11 cellular contexts compared by ENCODE assay signal in the genomic region with DNA sequence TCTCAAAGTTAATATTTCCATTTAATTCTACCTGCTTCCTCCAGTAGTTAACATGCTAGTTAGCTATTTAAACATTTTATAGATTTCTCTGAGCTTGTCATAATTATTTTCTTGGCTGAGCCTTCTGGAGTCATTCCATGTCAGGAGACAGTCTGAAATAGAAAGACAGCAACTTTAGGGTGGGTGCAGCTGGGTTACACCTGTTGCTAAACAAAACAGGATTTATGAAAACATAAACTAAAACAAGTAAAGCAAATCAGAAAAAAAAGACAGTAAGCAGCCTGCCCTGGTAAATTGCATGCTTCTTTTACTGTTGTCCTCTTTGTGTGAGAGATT.
DNase-seq lines count a peak whose midpoint lies in the region; FAIRE-seq and TF ChIP-seq lines count a peak whose summit lies in the region.
"Had no signal": no experiment of that assay in that cellular context is flagged by ENCODE, and none has a peak within 500 bp of the region (broad histone marks: within the 10 kb centered on the region; RNA-seq: fewer than 3 reads in every experiment).

No MANE protein-coding gene starts in this region.

- H3K27me3 ChIP-seq in neural progenitor cell (no peaks in the 10 kb centered on the region), endodermal cell (ENCODE audit: control insufficient read depth, insufficient read depth, low read length, poor library complexity, severe bottlenecking) (no peaks in the 10 kb centered on the region)
- H3K27me3 ChIP-seq: breast epithelium had no signal

- H3K9me3 Mint-ChIP-seq in neural progenitor cell (peaks cover 7% of the 10 kb centered on the region), endodermal cell (peaks cover 11% of the 10 kb centered on the region)

- TF ChIP-seq CTCF in 22Rv1 (IDR thresholded peaks at IDR 0.05) (no peak), neural progenitor cell (IDR thresholded peaks at IDR 0.05) (no peak), endodermal cell (conservative IDR thresholded peaks at IDR 0.05) (no peak)

- no peaks in the 10 kb centered on the region for H3K79me2 ChIP-seq in neural progenitor cell (ENCODE audit: low read depth)

- peaks cover 5% of the 10 kb centered on the region for H3F3A ChIP-seq in neural progenitor cell (ENCODE audit: low read depth)

- H4K20me1 ChIP-seq in neural progenitor cell (ENCODE audit: low read depth) = no peaks in the 10 kb centered on the region

- H3K9ac ChIP-seq in neural progenitor cell = no peak overlapping the region
- H3K9ac ChIP-seq in endodermal cell (ENCODE audit: extremely low read depth, low read length, poor library complexity, severe bottlenecking) = no peak overlapping the region

- H3K36me3 ChIP-seq in KOPT-K1 (ENCODE audit: insufficient read depth, low read length) (no peaks in the 10 kb centered on the region), neural progenitor cell (no peaks in the 10 kb centered on the region), endodermal cell (ENCODE audit: control insufficient read depth, insufficient read depth, low read length) (no peaks in the 10 kb centered on the region)
- H3K36me3 ChIP-seq: breast epithelium had no signal

- H3K4me3 ChIP-seq in neural progenitor cell = no peak overlapping the region
- H3K4me3 ChIP-seq in endodermal cell (ENCODE audit: low read length) = no peak overlapping the region

- H3K27me3 Mint-ChIP-seq in neural progenitor cell (ENCODE audit: insufficient read depth, low read depth) = no peaks in the 10 kb centered on the region
- no peaks in the 10 kb centered on the region for H3K27me3 Mint-ChIP-seq in endodermal cell (ENCODE audit: insufficient read depth)

- DNase-seq in neural progenitor cell (ENCODE audit: low spot score) = no peak
- no peak for DNase-seq in superior temporal gyrus (ENCODE audit: extremely low spot score)
- no peak for DNase-seq in stimulated activated CD4-positive, alpha-beta T cell treated with anti-CD3 and anti-CD28 coated beads, Interleukin-2, amount 100 ng/mL, for 48 hours
- no peak for DNase-seq in ecto neural progenitor cell (ENCODE audit: low spot score)
- no peak for DNase-seq in endodermal cell
- DNase-seq: activated T-cell treated with anti-CD3 and anti-CD28 coated beads for 4 hours, NCI-H1930 had no signal

- H3K36me3 Mint-ChIP-seq in neural progenitor cell (no peaks in the 10 kb centered on the region), endodermal cell (ENCODE audit: low read depth) (no peaks in the 10 kb centered on the region)

- H2AFZ ChIP-seq in neural progenitor cell (replicated peaks) = no peak overlapping the region

- H3K27ac ChIP-seq in 22Rv1 = peak overlapping the region; percentile 79
- H3K27ac ChIP-seq in KOPT-K1 (ENCODE audit: low read depth, low read length, poor library complexity, severe bottlenecking) = peak overlapping the region; percentile 95
- no peak overlapping the region for H3K27ac ChIP-seq in neural progenitor cell
- no peak overlapping the region for H3K27ac ChIP-seq in endodermal cell (ENCODE audit: low read depth, low read length)

- H3K4me3 Mint-ChIP-seq in neural progenitor cell (no peak overlapping the region), endodermal cell (no peak overlapping the region)

- H3K9me3 ChIP-seq in KOPT-K1 (ENCODE audit: insufficient read depth, low read length, poor library complexity, severe bottlenecking) (no peaks in the 10 kb centered on the region), neural progenitor cell (ENCODE audit: low read depth) (no peaks in the 10 kb centered on the region), endodermal cell (ENCODE audit: control insufficient read depth, low read length) (peaks cover 13% of the 10 kb centered on the region)

- H3K27ac Mint-ChIP-seq in neural progenitor cell = no peak overlapping the region
- H3K27ac Mint-ChIP-seq in endodermal cell = no peak overlapping the region

- no peaks in the 10 kb centered on the region for H3K4me1 Mint-ChIP-seq in neural progenitor cell
- no peaks in the 10 kb centered on the region for H3K4me1 Mint-ChIP-seq in endodermal cell

- peak overlapping the region; percentile 30 for H3K4me2 ChIP-seq in neural progenitor cell

- H3K4me1 ChIP-seq in neural progenitor cell (peaks cover 25% of the 10 kb centered on the region), endodermal cell (ENCODE audit: control insufficient read depth, insufficient read depth, low read length) (no peaks in the 10 kb centered on the region)

- FAIRE-seq in endometrium (lab: Jason Lieb, UNC) = peak; percentile 85

Comparison
In these comparisons a context has a peak if more than half of its experiments do, and no peak if none do; other contexts are left out.
1. H3K27ac ChIP-seq: peak in 22Rv1 (single experiment) and KOPT-K1 (single experiment); none in neural progenitor cell (single experiment) and endodermal cell (single experiment).